Comparison of ENCODE assay signal across 23 cellular contexts in genomic region chr2:202017940-202018339, GRCh38. TPM values are rescaled to one million over a fixed set of nuclear protein-coding genes. Genes with fewer than 3 reads are reported as not detected.
DNase-seq lines count a peak whose midpoint lies in the region; ATAC-seq and TF ChIP-seq lines count a peak whose summit lies in the region.
"Had no signal": no experiment of that assay in that cellular context is flagged by ENCODE, and none has a peak within 500 bp of the region (broad histone marks: within the 10 kb centered on the region; RNA-seq: fewer than 3 reads in every experiment).

No MANE protein-coding gene starts in this region.

- H3K27ac Mint-ChIP-seq in activated naive CD4-positive, alpha-beta T cell treated with anti-CD3 and anti-CD28 coated beads for 36 hours, result no peak overlapping the region
- H3K27ac Mint-ChIP-seq: CD8-positive, alpha-beta memory T cell; H9; IgD-negative memory B cell had no signal

- no peak for TF ChIP-seq CTCF in BE2C (IDR thresholded peaks at IDR 0.05; ENCODE audit: low read depth, low read length)

- ATAC-seq in GM21360 (IDR thresholded peaks at IDR 0.05; ENCODE audit: unreplicated experiment), result no peak
- ATAC-seq: PC-3 had no signal

- H3K27me3 ChIP-seq in BE2C, result no peaks in the 10 kb centered on the region
- H3K27me3 ChIP-seq: BLaER1 treated with 17β-estradiol and CSF1 and Interleukin-3, amounts not matched to agents 10 nM and 100 nM; SJCRH30 had no signal

- intact Hi-C loops in activated naive CD4-positive, alpha-beta T cell treated with anti-CD3 and anti-CD28 coated beads for 36 hours (cut with micrococcal nuclease), result no loop called here

- H3K36me3 ChIP-seq in BE2C, result no peaks in the 10 kb centered on the region
- H3K36me3 ChIP-seq: BLaER1 treated with 17β-estradiol and CSF1 and Interleukin-3, amounts not matched to agents 10 nM and 100 nM; SJCRH30 had no signal

- peak; percentile 77 for DNase-seq in BE2C
- peak; percentile 27 for DNase-seq in EH (ENCODE audit: low read depth)
- DNase-seq in NCI-H69 (lab: John Stamatoyannopoulos, UW), result peak; percentile 9
- DNase-seq in fibroblast of gingiva (ENCODE audit: low read depth), result peak; percentile 10
- no peak for DNase-seq in stimulated activated naive CD4-positive, alpha-beta T cell treated with Interleukin-2 at 50 U/mL for 16 hours (lab: John Stamatoyannopoulos, UW)
- no peak for DNase-seq in activated naive CD4-positive, alpha-beta T cell treated with anti-CD3 and anti-CD28 coated beads for 36 hours
- DNase-seq in SW480 (ENCODE audit: low spot score), result no peak
- DNase-seq: CD8-positive, alpha-beta memory T cell; DMS79; H9; Karpas-422; MM.1S; NCI-H1092; NCI-H1436 treated with DMSO at 0.1 percent for 48 hours; NCI-H2081; NCI-H774; PC-3; SJCRH30 had no signal

- H3K4me3 Mint-ChIP-seq in activated naive CD4-positive, alpha-beta T cell treated with anti-CD3 and anti-CD28 coated beads for 36 hours, result no peak overlapping the region
- H3K4me3 Mint-ChIP-seq: CD8-positive, alpha-beta memory T cell; H9; IgD-negative memory B cell had no signal

- no peak overlapping the region for H3K4me3 ChIP-seq in BE2C (ENCODE audit: low read depth, low read length)
- H3K4me3 ChIP-seq: BLaER1 treated with 17β-estradiol and CSF1 and Interleukin-3, amounts not matched to agents 10 nM and 100 nM; SJCRH30 had no signal

- CTCF ChIA-PET in activated naive CD4-positive, alpha-beta T cell treated with anti-CD3 and anti-CD28 coated beads for 36 hours (lab: Charles Lee), result interaction anchor here (0.7 kb wide), 1 partner anchor 66 kb away, joined by 4 read pairs; no protein-coding TSS in a partner anchor

- no peaks in the 10 kb centered on the region for H3K9me3 ChIP-seq in BE2C
- H3K9me3 ChIP-seq: SJCRH30 had no signal

- H3K4me1 ChIP-seq in BE2C, result peaks cover 33% of the 10 kb centered on the region

- no peaks in the 10 kb centered on the region for H3K9me3 Mint-ChIP-seq in activated naive CD4-positive, alpha-beta T cell treated with anti-CD3 and anti-CD28 coated beads for 36 hours
- H3K9me3 Mint-ChIP-seq: H9, IgD-negative memory B cell had no signal

- H3K4me1 Mint-ChIP-seq in activated naive CD4-positive, alpha-beta T cell treated with anti-CD3 and anti-CD28 coated beads for 36 hours (ENCODE audit: low read depth), result no peaks in the 10 kb centered on the region
- H3K4me1 Mint-ChIP-seq: CD8-positive, alpha-beta memory T cell had no signal

- no peaks in the 10 kb centered on the region for H3K36me3 Mint-ChIP-seq in activated naive CD4-positive, alpha-beta T cell treated with anti-CD3 and anti-CD28 coated beads for 36 hours (ENCODE audit: low read depth)
- H3K36me3 Mint-ChIP-seq: CD8-positive, alpha-beta memory T cell had no signal

- peaks cover 4% of the 10 kb centered on the region for H3K27me3 Mint-ChIP-seq in activated naive CD4-positive, alpha-beta T cell treated with anti-CD3 and anti-CD28 coated beads for 36 hours (ENCODE audit: low read depth)

RNA-seq across cellular contexts. Expression of gene FZD7, which starts 15.7 kb away (rescaled TPM):
- polyA plus RNA-seq in BE2C (2012; ENCODE audit: insufficient read depth, insufficient read length, low read depth), result 27.4 TPM
- total RNA-seq in activated naive CD4-positive, alpha-beta T cell treated with anti-CD3 and anti-CD28 coated beads for 36 hours, result under 1 TPM; 0.17 to 0.43 TPM
- polyA plus RNA-seq: CD8-positive, alpha-beta memory T cell had no signal

RNA-seq across cellular contexts. Expression of gene KIAA2012, which starts 55.1 kb away (rescaled TPM):
- polyA plus RNA-seq in BE2C (2012; ENCODE audit: insufficient read depth, insufficient read length, low read depth), result 0.43 TPM
- total RNA-seq in activated naive CD4-positive, alpha-beta T cell treated with anti-CD3 and anti-CD28 coated beads for 36 hours, result not detected
- total RNA-seq: A673; CD8-positive, alpha-beta memory T cell; H9; NCI-H460; PC-3 had no signal
- polyA plus RNA-seq: CD8-positive, alpha-beta memory T cell; IgD-negative memory B cell had no signal

Comparison
In these comparisons a context has a peak if more than half of its experiments do, and no peak if none do; other contexts are left out.
1. DNase-seq: peak in BE2C (single experiment), EH (single experiment), NCI-H69 (single experiment) and fibroblast of gingiva (single experiment); none in stimulated activated naive CD4-positive, alpha-beta T cell treated with Interleukin-2 at 50 U/mL for 16 hours (single experiment), activated naive CD4-positive, alpha-beta T cell treated with anti-CD3 and anti-CD28 coated beads for 36 hours (single experiment) and SW480 (single experiment).